28 cellular contexts compared by ENCODE assay signal in genomic region chr18:38052879-38053590, GRCh38.
"Had no signal": no experiment of that assay in that cellular context is flagged by ENCODE, and none has a peak within 500 bp of the region (broad histone marks: within the 10 kb centered on the region; RNA-seq: fewer than 3 reads in every experiment).

No MANE protein-coding gene starts in this region.

- ATAC-seq: activated CD8-positive, alpha-beta T cell treated with anti-CD3 and anti-CD28 coated beads, Interleukin-2, amount 10 ng/mL, durations not matched to agents 7 days and 5 days; activated naive CD4-positive, alpha-beta T cell treated with anti-CD3 and anti-CD28 coated beads, Interleukin-2, amount 50 U/mL, for 72 hours; body of pancreas had no signal

- H3K36me3 Mint-ChIP-seq: activated naive CD4-positive, alpha-beta T cell treated with anti-CD3 and anti-CD28 coated beads, Interleukin-2, amount 50 U/mL, for 72 hours had no signal

- H3K36me3 ChIP-seq: adrenal gland had no signal

- H2AFZ ChIP-seq: PC-9 had no signal

- H3K27me3 Mint-ChIP-seq: activated CD4-positive, alpha-beta T cell treated with anti-CD3 and anti-CD28 coated beads, Interleukin-2, amount 10 ng/mL, durations not matched to agents 24 days and 14 days; activated T-cell treated with anti-CD3 and anti-CD28 coated beads, Interleukin-2, amount 50 U/mL, for 24 hours had no signal

- H3K4me3 ChIP-seq: adrenal gland, body of pancreas, PC-9 had no signal

- H3K9me3 ChIP-seq: adrenal gland, body of pancreas had no signal

- H3K27ac Mint-ChIP-seq: activated CD4-positive, alpha-beta T cell treated with anti-CD3 and anti-CD28 coated beads, Interleukin-2, amount 10 ng/mL, durations not matched to agents 24 days and 14 days; activated CD8-positive, alpha-beta T cell treated with anti-CD3 and anti-CD28 coated beads, Interleukin-2, amount 10 ng/mL, durations not matched to agents 7 days and 5 days; activated naive CD4-positive, alpha-beta T cell treated with anti-CD3 and anti-CD28 coated beads for 36 hours; activated naive CD4-positive, alpha-beta T cell treated with anti-CD3 and anti-CD28 coated beads, Interleukin-2, amount 50 U/mL, for 72 hours; activated T-cell treated with anti-CD3 and anti-CD28 coated beads, Interleukin-2, amount 50 U/mL, for 24 hours had no signal

- H3K4me1 ChIP-seq: adrenal gland, body of pancreas had no signal

- H3K4me2 ChIP-seq: KMS-11, PC-9 had no signal

- H3K4me3 Mint-ChIP-seq: activated CD4-positive, alpha-beta T cell treated with anti-CD3 and anti-CD28 coated beads, Interleukin-2, amount 10 ng/mL, durations not matched to agents 24 days and 14 days; activated CD8-positive, alpha-beta T cell treated with anti-CD3 and anti-CD28 coated beads, Interleukin-2, amount 10 ng/mL, durations not matched to agents 7 days and 5 days; activated naive CD4-positive, alpha-beta T cell treated with anti-CD3 and anti-CD28 coated beads for 36 hours; activated T-cell treated with anti-CD3 and anti-CD28 coated beads, Interleukin-2, amount 50 U/mL, for 24 hours had no signal

- H3K4me1 Mint-ChIP-seq: activated CD4-positive, alpha-beta T cell treated with anti-CD3 and anti-CD28 coated beads, Interleukin-2, amount 10 ng/mL, durations not matched to agents 24 days and 14 days had no signal

- DNase-seq: activated CD4-positive, alpha-beta T cell treated with anti-CD3 and anti-CD28 coated beads, Interleukin-2, amount 10 ng/mL, durations not matched to agents 24 days and 14 days; activated CD4-positive, alpha-beta T cell treated with anti-CD3 and anti-CD28 coated beads, Interleukin-2, amount 50 U/mL, for 4 hours; activated CD8-positive, alpha-beta T cell treated with anti-CD3 and anti-CD28 coated beads, Interleukin-2, amount 10 ng/mL, durations not matched to agents 7 days and 5 days; activated gamma-delta T cell treated with Interleukin-2 at 50 U/mL for 16 hours; activated naive CD4-positive, alpha-beta T cell treated with anti-CD3 and anti-CD28 coated beads for 36 hours; activated T-cell treated with anti-CD3 and anti-CD28 coated beads, Interleukin-2, amount 50 U/mL, for 24 hours; adrenal gland; body of pancreas; central memory CD4-positive, alpha-beta T cell; NCI-H1092 treated with DMSO at 0.1 percent for 48 hours; NCI-H1417; NCI-H146; NCI-H187 treated with DMSO at 0.1 percent for 48 hours; NCI-H2081; NCI-H2171 treated with DMSO at 0.1 percent for 48 hours; NCI-H226; NCI-H446 treated with DMSO at 0.1 percent for 48 hours; NCI-H524; NCI-H69; PC-9; Right ventricle myocardium superior; SW 1271; T1000 had no signal

- H3K9me3 Mint-ChIP-seq: activated CD4-positive, alpha-beta T cell treated with anti-CD3 and anti-CD28 coated beads, Interleukin-2, amount 10 ng/mL, durations not matched to agents 24 days and 14 days; activated naive CD4-positive, alpha-beta T cell treated with anti-CD3 and anti-CD28 coated beads for 36 hours had no signal

- FAIRE-seq: astrocyte, RCC 7860 had no signal

- H3K9ac ChIP-seq: KMS-11 had no signal

- H3K27me3 ChIP-seq: adrenal gland, body of pancreas had no signal

- H3K27ac ChIP-seq: adrenal gland, body of pancreas, KMS-11, PC-9, RWPE1 had no signal
